Comparison of ENCODE assay signal across 8 cellular contexts in genomic region chr10:89283988-89284475, GRCh38. TPM values are rescaled to one million over a fixed set of nuclear protein-coding genes. Genes with fewer than 3 reads are reported as not detected.
A peak's percentile ranks its signal among the peaks of the same experiment; 100 is the strongest.
DNase-seq lines count a peak whose midpoint lies in the region; ATAC-seq and TF ChIP-seq lines count a peak whose summit lies in the region.

No MANE protein-coding gene starts in this region.

- WGBS in IMR-90 (ENCODE audit: extremely low coverage in 2 of 2, insufficient read length in 1 of 2), 2 experiments, result no CpG with 5 or more reads among the region's 4 CpGs
- 28% methylated on average over 4 of the region's 4 CpGs for WGBS in mammary epithelial cell (ENCODE audit: low coverage, missing lambda C conversion rate)

- H3K27me3 Mint-ChIP-seq in activated CD8-positive, alpha-beta T cell treated with anti-CD3 and anti-CD28 coated beads, Interleukin-2, amount 10 ng/mL, durations not matched to agents 7 days and 5 days (ENCODE audit: low read depth), result peaks cover 17% of the 10 kb centered on the region

- no peak for TF ChIP-seq POLR2A in IMR-90 (IDR thresholded peaks at IDR 0.05; ENCODE audit: low read depth, low read length)

- POLR2A ChIA-PET in IMR-90 (lab: Charles Lee; ENCODE audit: unreplicated experiment), result interaction anchor here (0.5 kb wide), 1 partner anchor 15 kb away, joined by 4 read pairs; no protein-coding TSS in a partner anchor
- POLR2A ChIA-PET in activated CD8-positive, alpha-beta T cell treated with anti-CD3 and anti-CD28 coated beads, Interleukin-2, amount 10 ng/mL, durations not matched to agents 7 days and 5 days (lab: Charles Lee), result no interaction called here

- in situ Hi-C loops in IMR-90 (cut with MboI; ENCODE audit: low sequenced_read_pairs) (no loop called here), mammary epithelial cell (cut with MboI; ENCODE audit: low sequenced_read_pairs in 2 of 2) (no loop called here)

- peak overlapping the region; percentile 93 for H3K4ac ChIP-seq in IMR-90 (ENCODE audit: low read depth, low read length)

- DNase-seq in IMR-90 (peak; percentile 81), mammary epithelial cell (peak; percentile 15), activated gamma-delta T cell treated with Interleukin-2 at 50 U/mL for 16 hours (no peak)
- DNase-seq in activated CD4-positive, alpha-beta T cell treated with anti-CD3 and anti-CD28 coated beads, Interleukin-2, amount 50 U/mL, for 4 hours, result no peak
- no peak for DNase-seq in activated CD8-positive, alpha-beta T cell treated with anti-CD3 and anti-CD28 coated beads, Interleukin-2, amount 10 ng/mL, durations not matched to agents 7 days and 5 days

- peak overlapping the region; percentile 31 for H2AK9ac ChIP-seq in IMR-90 (replicated peaks; ENCODE audit: low read depth, low read length, poor library complexity)

- peak overlapping the region; percentile 89 for H2BK120ac ChIP-seq in IMR-90 (ENCODE audit: low read depth, low read length)

- H3K9ac ChIP-seq in IMR-90 (ENCODE audit: low read depth, low read length) (peak overlapping the region; percentile 60), mammary epithelial cell (ENCODE audit: insufficient read depth, low read length) (no peak overlapping the region)

- peak overlapping the region; percentile 54 to 92 for H4K8ac ChIP-seq in IMR-90 (ENCODE audit: low read depth in 2 of 2, low read length in 2 of 2)

- H3K27ac Mint-ChIP-seq in activated CD8-positive, alpha-beta T cell treated with anti-CD3 and anti-CD28 coated beads, Interleukin-2, amount 10 ng/mL, durations not matched to agents 7 days and 5 days, result no peak overlapping the region

- H3K4me3 Mint-ChIP-seq in activated CD8-positive, alpha-beta T cell treated with anti-CD3 and anti-CD28 coated beads, Interleukin-2, amount 10 ng/mL, durations not matched to agents 7 days and 5 days, result no peak overlapping the region

- H2AK5ac ChIP-seq in IMR-90 (ENCODE audit: low read depth, low read length), result 0 out of 2 replicates have a peak overlapping the region, but pooled peaks have one; percentile 21

- dilution Hi-C loops in IMR-90 (cut with HindIII; ENCODE audit: low sequenced_read_pairs, unreplicated experiment), result no loop called here
- dilution Hi-C loops in mammary epithelial cell (cut with HindIII; ENCODE audit: low sequenced_read_pairs), result no loop called here

- H4K91ac ChIP-seq in IMR-90 (ENCODE audit: insufficient read depth, low read depth, low read length), result peak overlapping the region; percentile 93

- peak overlapping the region; percentile 89 for H3K14ac ChIP-seq in IMR-90 (replicated peaks; ENCODE audit: low read depth, low read length)

- intact Hi-C loops in IMR-90 (cut with micrococcal nuclease), result loop anchor here (5.0 kb wide), 1 partner anchor 68 kb away; no protein-coding TSS in a partner anchor
- intact Hi-C loops in mammary epithelial cell (cut with micrococcal nuclease), result loop anchor here (5.0 kb wide), 1 partner anchor 73 kb away; no protein-coding TSS in a partner anchor

- H3K4me1 Mint-ChIP-seq in activated CD8-positive, alpha-beta T cell treated with anti-CD3 and anti-CD28 coated beads, Interleukin-2, amount 10 ng/mL, durations not matched to agents 7 days and 5 days (ENCODE audit: low read depth), result no peaks in the 10 kb centered on the region

- H3K9me3 Mint-ChIP-seq in activated CD8-positive, alpha-beta T cell treated with anti-CD3 and anti-CD28 coated beads, Interleukin-2, amount 10 ng/mL, durations not matched to agents 7 days and 5 days (ENCODE audit: insufficient read depth), result no peaks in the 10 kb centered on the region

- peak overlapping the region; percentile 85 for H3K27ac ChIP-seq in IMR-90 (ENCODE audit: insufficient read depth, low read length)
- H3K27ac ChIP-seq in mammary epithelial cell (ENCODE audit: insufficient read depth, low read depth, low read length), result peak overlapping the region; percentile 8
- peak overlapping the region; percentile 80 for H3K27ac ChIP-seq in layer of hippocampus (ENCODE audit: low read depth, low read length)
- peak overlapping the region; percentile 91 for H3K27ac ChIP-seq in temporal lobe (ENCODE audit: low read depth, low read length)

- no TSS peak for BruUV-seq in IMR-90 (replicated peaks; lab: Mats Ljungman, UMichigan)
- no TSS peak for BruUV-seq in mammary epithelial cell (replicated peaks; lab: Mats Ljungman, UMichigan)

- no peaks in the 10 kb centered on the region for H3K9me1 ChIP-seq in IMR-90 (ENCODE audit: insufficient read depth, low read length)

- H3K9me3 ChIP-seq in IMR-90 (ENCODE audit: control insufficient read depth, insufficient read depth, low read length), result no peaks in the 10 kb centered on the region
- H3K9me3 ChIP-seq in mammary epithelial cell (replicated peaks; ENCODE audit: insufficient read depth, low read length), result no peaks in the 10 kb centered on the region

- peak overlapping the region; percentile 76 for H3K4me2 ChIP-seq in IMR-90 (ENCODE audit: low read depth, low read length)
- H3K4me2 ChIP-seq in mammary epithelial cell (ENCODE audit: insufficient read depth, low read depth, low read length), result peak overlapping the region; percentile 55

- peak overlapping the region; percentile 1; the same call in 1 of the 2 replicates for H3K4me3 ChIP-seq in IMR-90 (ENCODE audit: insufficient read depth, low read depth, low read length)
- no peak overlapping the region for H3K4me3 ChIP-seq in mammary epithelial cell (replicated peaks in 1 of 3; ENCODE audit: insufficient read depth in 1 of 3, low read depth in 2 of 3, low read length in 3 of 3)

- CTCF ChIA-PET in IMR-90 (lab: Yijun Ruan, JAX) (interaction anchor here (0.8 kb wide), 1 partner anchor 18 kb away, joined by 4 read pairs; the partner anchor contains the start of gene IFIT2), mammary epithelial cell (lab: Charles Lee; ENCODE audit: low non-redundant PET) (no interaction called here)
- CTCF ChIA-PET in activated CD8-positive, alpha-beta T cell treated with anti-CD3 and anti-CD28 coated beads, Interleukin-2, amount 10 ng/mL, durations not matched to agents 7 days and 5 days (lab: Charles Lee), result interaction anchor here (1.2 kb wide), 1 partner anchor 86 kb away, joined by 5 read pairs; no protein-coding TSS in a partner anchor

- H3K18ac ChIP-seq in IMR-90 (ENCODE audit: low read depth, low read length), result peak overlapping the region; percentile 92

- no peak for TF ChIP-seq CTCF in IMR-90 (conservative IDR thresholded peaks at IDR 0.05; ENCODE audit: low read depth, low read length)
- no peak for TF ChIP-seq CTCF in mammary epithelial cell (conservative IDR thresholded peaks at IDR 0.05 in 1 of 2, IDR thresholded peaks at IDR 0.05 in 1 of 2; ENCODE audit: extremely low read depth in 1 of 2, insufficient read depth in 1 of 2, low read depth in 1 of 2, low read length in 2 of 2)

- H3K79me1 ChIP-seq in IMR-90 (ENCODE audit: low read depth in 1 of 2, low read length in 2 of 2), result no peaks in the 10 kb centered on the region

- no peaks in the 10 kb centered on the region for H4K20me1 ChIP-seq in IMR-90 (ENCODE audit: insufficient read depth, low read length)
- no peaks in the 10 kb centered on the region for H4K20me1 ChIP-seq in mammary epithelial cell (ENCODE audit: insufficient read depth, low read length)

- H2BK5ac ChIP-seq in IMR-90 (ENCODE audit: low read depth, low read length, poor library complexity, severe bottlenecking), result peak overlapping the region; percentile 82

- peak overlapping the region; percentile 82 for H4K5ac ChIP-seq in IMR-90 (ENCODE audit: low read depth, low read length)

- H2AFZ ChIP-seq in IMR-90 (replicated peaks; ENCODE audit: low read length, poor library complexity) (peak overlapping the region; percentile 91), mammary epithelial cell (ENCODE audit: low read depth, low read length) (peak overlapping the region; percentile 63)

- H3K56ac ChIP-seq in IMR-90 (ENCODE audit: extremely low read depth, insufficient read depth, low read length), result peak overlapping the region; percentile 80

- TF ChIP-seq RAD21 in IMR-90 (IDR thresholded peaks at IDR 0.05; ENCODE audit: low read length), result no peak

- H3K36me3 Mint-ChIP-seq in activated CD8-positive, alpha-beta T cell treated with anti-CD3 and anti-CD28 coated beads, Interleukin-2, amount 10 ng/mL, durations not matched to agents 7 days and 5 days (ENCODE audit: low read depth), result no peaks in the 10 kb centered on the region

- H3K23ac ChIP-seq in IMR-90 (ENCODE audit: low read depth, low read length), result peak overlapping the region; percentile 80

- peak overlapping the region; percentile 92; the same call in 1 of the 2 replicates for H2BK20ac ChIP-seq in IMR-90 (ENCODE audit: low read depth, low read length)

- H3K4me1 ChIP-seq in IMR-90 (ENCODE audit: control insufficient read depth, insufficient read depth, low read length), result peaks cover 22% of the 10 kb centered on the region
- peaks cover 33% of the 10 kb centered on the region for H3K4me1 ChIP-seq in mammary epithelial cell (ENCODE audit: insufficient read depth, low read length)

- ATAC-seq in IMR-90 (ENCODE audit: low read depth) (peak; percentile 94), GM21515 (IDR thresholded peaks at IDR 0.05; ENCODE audit: unreplicated experiment) (no peak)
- no peak for ATAC-seq in activated CD8-positive, alpha-beta T cell treated with anti-CD3 and anti-CD28 coated beads, Interleukin-2, amount 10 ng/mL, durations not matched to agents 7 days and 5 days

- H3K79me2 ChIP-seq in mammary epithelial cell (ENCODE audit: insufficient read depth, low read length), result no peaks in the 10 kb centered on the region

- H3K36me3 ChIP-seq in IMR-90 (ENCODE audit: control insufficient read depth, insufficient read depth, low read length) (no peaks in the 10 kb centered on the region), mammary epithelial cell (ENCODE audit: insufficient read depth, low read length) (no peaks in the 10 kb centered on the region)

- peak overlapping the region; percentile 83; the same call in 2 of the 3 replicates for H2BK15ac ChIP-seq in IMR-90 (ENCODE audit: low read depth, low read length)

- no peaks in the 10 kb centered on the region for H3K27me3 ChIP-seq in IMR-90 (ENCODE audit: control insufficient read depth, insufficient read depth, low read length)
- no peaks in the 10 kb centered on the region for H3K27me3 ChIP-seq in mammary epithelial cell (ENCODE audit: insufficient read depth, low read length)
- no peaks in the 10 kb centered on the region for H3K27me3 ChIP-seq in layer of hippocampus (ENCODE audit: control insufficient read depth, insufficient read depth, low read length)

RNA-seq across cellular contexts. Expression of gene IFIT2, which starts 17.8 kb away (rescaled TPM):
- total RNA-seq in IMR-90 (2012; rRNA removed), result 1.9 and 2.2 TPM in 2 replicates
- 0.67 and 1.1 TPM in 2 replicates for polyA plus RNA-seq in IMR-90 (2012; rRNA removed)
- 0.21 TPM in 2 replicates for polyA plus RNA-seq in IMR-90 (2012; cell fraction: cytosol; rRNA removed)
- 0.05 and 0.63 TPM in 2 replicates for polyA plus RNA-seq in IMR-90 (2012; cell fraction: nucleus; rRNA removed; ENCODE audit: low replicate concordance)
- 1 to 10 TPM; 1.1 to 1.2 TPM for total RNA-seq in mammary epithelial cell
- 0.41 TPM for polyA plus RNA-seq in mammary epithelial cell
- polyA minus RNA-seq in mammary epithelial cell, result not detected
- 2.7 TPM for total RNA-seq in temporal lobe
- 1 to 10 TPM; 7.3 TPM for total RNA-seq in activated CD8-positive, alpha-beta T cell treated with anti-CD3 and anti-CD28 coated beads, Interleukin-2, amount 10 ng/mL, durations not matched to agents 7 days and 5 days

RNA-seq across cellular contexts. Expression of gene LIPA, which starts 32.5 kb away (rescaled TPM):
- total RNA-seq in IMR-90 (2012; rRNA removed) (31.9 and 32.5 TPM in 2 replicates), mammary epithelial cell (10 to 100 TPM; 58.5 to 62.2 TPM), temporal lobe (25.3 TPM)
- polyA plus RNA-seq in IMR-90 (2012; rRNA removed) (16.7 and 23.1 TPM in 2 replicates), mammary epithelial cell (50.9 TPM)
- polyA plus RNA-seq in IMR-90 (2012; cell fraction: cytosol; rRNA removed), result 4.7 and 8.1 TPM in 2 replicates
- 1.4 and 12.3 TPM in 2 replicates for polyA plus RNA-seq in IMR-90 (2012; cell fraction: nucleus; rRNA removed; ENCODE audit: low replicate concordance)
- polyA minus RNA-seq in mammary epithelial cell, result 69.8 TPM
- total RNA-seq in activated CD8-positive, alpha-beta T cell treated with anti-CD3 and anti-CD28 coated beads, Interleukin-2, amount 10 ng/mL, durations not matched to agents 7 days and 5 days, result 10 to 100 TPM; 23.5 to 29.2 TPM

RNA-seq across cellular contexts. Expression of gene IFIT3, which starts 43.8 kb away (rescaled TPM):
- total RNA-seq in IMR-90 (2012; rRNA removed), result 7.3 and 7.8 TPM in 2 replicates
- polyA plus RNA-seq in IMR-90 (2012; rRNA removed), result 2.8 and 3.5 TPM in 2 replicates
- 0.93 and 1.2 TPM in 2 replicates for polyA plus RNA-seq in IMR-90 (2012; cell fraction: cytosol; rRNA removed)
- 0.14 and 0.79 TPM in 2 replicates for polyA plus RNA-seq in IMR-90 (2012; cell fraction: nucleus; rRNA removed; ENCODE audit: low replicate concordance)
- total RNA-seq in mammary epithelial cell, result 1 to 10 TPM; 2.5 to 3.6 TPM
- polyA plus RNA-seq in mammary epithelial cell, result 2.2 TPM
- polyA minus RNA-seq in mammary epithelial cell, result 0.67 TPM
- total RNA-seq in temporal lobe, result 4.4 TPM
- 10 to 100 TPM; 42.8 to 43.7 TPM for total RNA-seq in activated CD8-positive, alpha-beta T cell treated with anti-CD3 and anti-CD28 coated beads, Interleukin-2, amount 10 ng/mL, durations not matched to agents 7 days and 5 days

Comparison
In these comparisons a context has a peak if more than half of its experiments do, and no peak if none do; other contexts are left out.
1. DNase-seq: peak in IMR-90 (single experiment) and mammary epithelial cell (single experiment); none in activated CD4-positive, alpha-beta T cell treated with anti-CD3 and anti-CD28 coated beads, Interleukin-2, amount 50 U/mL, for 4 hours (0 of 2), activated CD8-positive, alpha-beta T cell treated with anti-CD3 and anti-CD28 coated beads, Interleukin-2, amount 10 ng/mL, durations not matched to agents 7 days and 5 days (single experiment) and activated gamma-delta T cell treated with Interleukin-2 at 50 U/mL for 16 hours (single experiment).
2. H3K27ac ChIP-seq: peak in every context shown above with its lines; median percentile 91 in temporal lobe; 85 in IMR-90; 80 in layer of hippocampus; 8 in mammary epithelial cell.